In the genomic region with DNA sequence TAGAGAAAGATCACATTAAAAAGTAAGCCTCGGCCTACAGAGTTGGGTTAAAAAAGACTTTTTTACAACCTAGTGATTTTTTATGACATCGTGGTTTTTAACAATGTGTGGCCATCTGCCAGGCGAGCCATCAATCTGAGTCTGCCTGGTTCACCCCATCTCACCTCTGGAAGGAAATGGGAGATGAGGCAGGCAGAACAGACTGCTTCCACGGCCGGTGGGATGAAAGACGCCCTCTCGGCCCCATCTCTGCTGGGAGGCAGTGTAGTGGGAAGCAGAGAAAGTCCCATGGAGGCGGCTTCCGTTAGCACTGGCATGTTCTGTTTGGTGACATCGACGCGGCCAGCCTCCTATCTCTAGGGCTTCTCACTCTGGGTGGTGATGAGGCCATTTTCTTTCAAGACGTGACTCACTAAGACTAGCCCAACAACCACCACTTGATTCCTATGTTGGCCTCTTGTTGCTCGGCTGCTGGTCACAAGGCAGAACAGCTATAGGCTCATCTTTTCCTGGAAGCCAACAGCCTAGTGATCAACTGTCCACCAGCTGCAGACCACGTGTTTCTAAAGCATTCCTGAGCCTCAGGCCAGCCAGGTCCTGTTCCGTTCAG, we compare ENCODE assay signal across 10 cellular contexts.
DNase-seq lines count a peak whose midpoint lies in the region; ATAC-seq and TF ChIP-seq lines count a peak whose summit lies in the region.
"Had no signal": no experiment of that assay in that cellular context is flagged by ENCODE, and none has a peak within 500 bp of the region (broad histone marks: within the 10 kb centered on the region; RNA-seq: fewer than 3 reads in every experiment).

No MANE protein-coding gene starts in this region.

- H2AK5ac ChIP-seq in neuronal stem cell (ENCODE audit: low read depth, low read length): no peak overlapping the region

- no peak overlapping the region for H2BK120ac ChIP-seq in neuronal stem cell (ENCODE audit: low read depth, low read length)

- H3K4me1 ChIP-seq in neuronal stem cell (ENCODE audit: control insufficient read depth in 2 of 2, insufficient read depth in 1 of 2, low read depth in 1 of 2, low read length in 2 of 2): peaks cover 23 to 46% of the 10 kb centered on the region in 2 donors

- no peak overlapping the region for H4K91ac ChIP-seq in neuronal stem cell (ENCODE audit: low read depth, low read length, poor library complexity)

- WGBS in neuronal stem cell (ENCODE audit: extremely low coverage in 2 of 2, insufficient read length in 2 of 2, insufficient replicate concordance in 1 of 2), 2 donors: no CpG with 5 or more reads among the region's 16 CpGs

- H3K27ac ChIP-seq in neuronal stem cell (replicated peaks; ENCODE audit: low read length): no peak overlapping the region

- no peak overlapping the region for H2AFZ ChIP-seq in neuronal stem cell (ENCODE audit: low read length)

- no peaks in the 10 kb centered on the region for H3K79me1 ChIP-seq in neuronal stem cell (ENCODE audit: low read depth, low read length)

- H2BK15ac ChIP-seq in neuronal stem cell (ENCODE audit: low read length): no peak overlapping the region

- H3K4me3 ChIP-seq in epithelial cell of proximal tubule (ENCODE audit: low read depth, low read length) (no peak overlapping the region), neuronal stem cell (ENCODE audit: low read length in 2 of 2) (no peak overlapping the region)

- no peak overlapping the region for H3K9ac ChIP-seq in neuronal stem cell (ENCODE audit: low read depth, low read length, poor library complexity)

- H3K14ac ChIP-seq in neuronal stem cell (ENCODE audit: low read length): no peak overlapping the region

- H4K8ac ChIP-seq in neuronal stem cell (ENCODE audit: low read depth, low read length): no peak overlapping the region

- TF ChIP-seq CTCF in epithelial cell of proximal tubule (conservative IDR thresholded peaks at IDR 0.05; ENCODE audit: low read depth, low read length): no peak
- no peak for TF ChIP-seq CTCF in omental fat pad (IDR thresholded peaks at IDR 0.05)

- no peak overlapping the region for H3K4ac ChIP-seq in neuronal stem cell (ENCODE audit: low read length)

- no peak overlapping the region for H2BK5ac ChIP-seq in neuronal stem cell (ENCODE audit: low read length)

- no peak overlapping the region for H3K18ac ChIP-seq in neuronal stem cell (ENCODE audit: low read length)

- peaks cover 0 to 27% of the 10 kb centered on the region in 2 donors for H3K36me3 ChIP-seq in neuronal stem cell (replicated peaks in 1 of 2; ENCODE audit: control insufficient read depth in 2 of 2, insufficient read depth in 2 of 2, low read length in 2 of 2)

- ATAC-seq in omental fat pad (ENCODE audit: low FRiP score): peak; percentile 13

- no peak overlapping the region for H3K23ac ChIP-seq in neuronal stem cell (ENCODE audit: low read depth, low read length, poor library complexity)

- peaks cover 0 to 8% of the 10 kb centered on the region in 2 donors for H3K9me3 ChIP-seq in neuronal stem cell (replicated peaks in 1 of 2; ENCODE audit: control insufficient read depth in 2 of 2, insufficient read depth in 1 of 2, low read depth in 1 of 2, low read length in 2 of 2)

- no peak overlapping the region for H3K4me2 ChIP-seq in neuronal stem cell (ENCODE audit: insufficient read depth, low read length, poor library complexity, severe bottlenecking)

- no peak overlapping the region for H2BK12ac ChIP-seq in neuronal stem cell (ENCODE audit: low read length)

- H3K27me3 ChIP-seq in neuronal stem cell (ENCODE audit: control insufficient read depth in 3 of 3, insufficient read depth in 3 of 3, low read depth in 1 of 3, low read length in 3 of 3): no peaks in the 10 kb centered on the region

- DNase-seq in AG08396 (ENCODE audit: low spot score) (peak; percentile 58), NCI-H69 (lab: John Stamatoyannopoulos, UW) (peak; percentile 74), epithelial cell of proximal tubule (ENCODE audit: low read depth) (peak; percentile 37), omental fat pad (ENCODE audit: low spot score) (no peak), NCI-H748 treated with DMSO at 0.1 percent for 48 hours (lab: John Stamatoyannopoulos, UW) (no peak), neuronal stem cell (ENCODE audit: low spot score) (no peak), NCI-H1105 (lab: John Stamatoyannopoulos, UW) (no peak)
- no peak for DNase-seq in stimulated activated CD4-positive, alpha-beta T cell treated with anti-CD3 and anti-CD28 coated beads, Interleukin-4, amount 100 ng/mL, for 4 hours
- DNase-seq: activated naive CD4-positive, alpha-beta T cell; NCI-H526 treated with DMSO at 0.1 percent for 48 hours had no signal

Comparison
In these comparisons a context has a peak if more than half of its experiments do, and no peak if none do; other contexts are left out.
1. DNase-seq: peak in AG08396 (single experiment), NCI-H69 (single experiment) and epithelial cell of proximal tubule (single experiment); none in omental fat pad (single experiment), stimulated activated CD4-positive, alpha-beta T cell treated with anti-CD3 and anti-CD28 coated beads, Interleukin-4, amount 100 ng/mL, for 4 hours (0 of 2), NCI-H748 treated with DMSO at 0.1 percent for 48 hours (single experiment), neuronal stem cell (single experiment) and NCI-H1105 (single experiment).